8 cellular contexts compared by ENCODE assay signal in the genomic region with DNA sequence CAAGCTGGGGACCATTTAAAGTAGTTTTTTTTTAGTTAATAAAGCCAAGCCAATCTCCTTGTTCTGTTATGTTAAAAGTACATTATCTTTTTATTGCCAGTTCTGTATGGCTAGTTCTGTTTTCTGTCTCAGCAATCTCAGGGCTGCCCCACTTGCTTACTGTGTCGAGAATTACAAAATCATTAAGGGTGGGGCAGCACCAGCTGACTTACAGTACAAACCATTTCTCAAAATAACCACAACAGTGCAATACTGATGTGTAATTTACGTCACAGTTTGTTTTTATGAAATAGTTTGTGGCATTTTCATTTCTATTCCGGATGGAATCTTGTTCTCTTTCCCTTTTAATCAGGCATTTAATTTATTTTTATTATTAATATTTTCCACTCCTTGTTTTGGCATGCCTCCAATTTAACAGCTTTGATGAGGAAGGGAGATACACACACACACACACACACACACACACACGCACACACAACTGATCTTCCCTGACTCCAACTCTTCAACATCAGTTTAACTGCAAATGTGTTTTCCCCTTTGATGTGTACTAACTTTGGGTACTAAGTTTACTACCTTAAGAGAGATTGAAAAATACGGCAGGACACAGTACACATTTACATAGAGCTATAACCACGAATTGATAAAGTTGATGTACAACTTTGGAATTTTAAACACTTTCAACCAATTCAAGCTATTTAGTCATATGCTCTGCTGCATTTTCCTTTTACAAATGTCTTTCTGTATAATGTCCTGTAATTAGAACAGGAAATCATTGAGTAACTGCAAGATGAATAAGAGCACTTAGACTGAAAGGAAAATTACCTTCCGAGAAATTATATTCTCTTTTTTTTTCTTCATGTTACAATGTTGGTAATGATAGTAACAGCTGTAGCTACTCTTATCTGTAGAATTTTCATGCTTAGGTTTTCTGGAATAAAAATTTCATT.
DNase-seq lines count a peak whose midpoint lies in the region; ATAC-seq and TF ChIP-seq lines count a peak whose summit lies in the region.

No MANE protein-coding gene starts in this region.

- intact Hi-C loops in CD14-positive monocyte (cut with micrococcal nuclease): loop anchor here (2.0 to 10.0 kb wide), 3 partner anchors 48 to 91 kb away; partner anchors contain the start of gene ARID5B (in 1 of the 2)
- intact Hi-C loops in activated naive CD4-positive, alpha-beta T cell treated with anti-CD3 and anti-CD28 coated beads for 36 hours (cut with micrococcal nuclease): loop anchor here (1.0 to 5.0 kb wide), 16 partner anchors 9 to 823 kb away; partner anchors contain the start of gene EGR2

- peak overlapping the region; percentile 64 to 74 for H3K27ac ChIP-seq in right atrium auricular region

- peak overlapping the region; percentile 92 to 100 (median 99) for H3K27ac Mint-ChIP-seq in CD14-positive monocyte
- H3K27ac Mint-ChIP-seq in activated naive CD4-positive, alpha-beta T cell treated with anti-CD3 and anti-CD28 coated beads for 36 hours: peak overlapping the region; percentile 96

- peaks cover 0 to 7% (median 0%) of the 10 kb centered on the region in 3 donors for H3K27me3 Mint-ChIP-seq in CD14-positive monocyte (ENCODE audit: low read depth in 3 of 3)
- no peaks in the 10 kb centered on the region for H3K27me3 Mint-ChIP-seq in activated naive CD4-positive, alpha-beta T cell treated with anti-CD3 and anti-CD28 coated beads for 36 hours (ENCODE audit: low read depth)

- no peaks in the 10 kb centered on the region for H3K9me3 Mint-ChIP-seq in CD14-positive monocyte
- H3K9me3 Mint-ChIP-seq in activated naive CD4-positive, alpha-beta T cell treated with anti-CD3 and anti-CD28 coated beads for 36 hours: no peaks in the 10 kb centered on the region

- H3K4me3 ChIP-seq in HAP-1 (no peak overlapping the region), right atrium auricular region (peak overlapping the region in 1 of 2 donors; percentile 12)

- H3K27me3 ChIP-seq in HAP-1 (ENCODE audit: low read depth) (no peaks in the 10 kb centered on the region), right atrium auricular region (no peaks in the 10 kb centered on the region)

- H3K9me3 ChIP-seq in HAP-1 (no peaks in the 10 kb centered on the region), right atrium auricular region (no peaks in the 10 kb centered on the region)

- TF ChIP-seq CTCF in CD14-positive monocyte (IDR thresholded peaks at IDR 0.05) (no peak), right atrium auricular region (IDR thresholded peaks at IDR 0.05) (no peak)

- H3K4me1 ChIP-seq in HAP-1: peaks cover 44% of the 10 kb centered on the region
- H3K4me1 ChIP-seq in right atrium auricular region: peaks cover 0 to 34% of the 10 kb centered on the region in 2 donors

- peaks cover 0 to 5% of the 10 kb centered on the region in 2 donors for H3K36me3 Mint-ChIP-seq in CD14-positive monocyte
- H3K36me3 Mint-ChIP-seq in activated naive CD4-positive, alpha-beta T cell treated with anti-CD3 and anti-CD28 coated beads for 36 hours (ENCODE audit: low read depth): peaks cover 54% of the 10 kb centered on the region

- CTCF ChIA-PET in activated naive CD4-positive, alpha-beta T cell treated with anti-CD3 and anti-CD28 coated beads for 36 hours (lab: Charles Lee): interaction anchor here (0.6 to 2.5 kb wide), 23 partner anchors 9 to 250 kb away, joined by 3 to 12 read pairs (median 4); no protein-coding TSS in a partner anchor

- no peak for ATAC-seq in HG03108 (IDR thresholded peaks at IDR 0.05; ENCODE audit: unreplicated experiment)

- in situ Hi-C loops in HAP-1 (cut with MboI; ENCODE audit: low sequenced_read_pairs): no loop called here

- DNase-seq in CD14-positive monocyte (ENCODE audit: low spot score) (peak; percentile 87), HAP-1 (ENCODE audit: low spot score in 2 of 2) (peak; percentile 43 to 66), NOMO-1 treated with dmso at 0.1 percent for 144 hours (lab: John Stamatoyannopoulos, UW; ENCODE audit: unreplicated experiment) (peak; percentile 76), right atrium auricular region (ENCODE audit: low spot score) (peak; percentile 87), NCI-H187 (lab: John Stamatoyannopoulos, UW) (no peak)
- DNase-seq in activated naive CD4-positive, alpha-beta T cell treated with anti-CD3 and anti-CD28 coated beads for 36 hours: peak; percentile 84
- peak; percentile 37 for DNase-seq in stimulated activated CD4-positive, alpha-beta T cell treated with anti-CD3 and anti-CD28 coated beads, Interleukin-4, amount 100 ng/mL, for 1 hour

- H3K4me3 Mint-ChIP-seq in CD14-positive monocyte: peak overlapping the region; percentile 14 to 77
- peak overlapping the region; percentile 47 for H3K4me3 Mint-ChIP-seq in activated naive CD4-positive, alpha-beta T cell treated with anti-CD3 and anti-CD28 coated beads for 36 hours

- peaks cover 42% of the 10 kb centered on the region for H3K4me1 Mint-ChIP-seq in CD14-positive monocyte
- H3K4me1 Mint-ChIP-seq in activated naive CD4-positive, alpha-beta T cell treated with anti-CD3 and anti-CD28 coated beads for 36 hours (ENCODE audit: low read depth): peaks cover 85% of the 10 kb centered on the region

- H3K36me3 ChIP-seq in HAP-1 (replicated peaks) (no peaks in the 10 kb centered on the region), right atrium auricular region (no peaks in the 10 kb centered on the region)

Comparison
In these comparisons a context has a peak if more than half of its experiments do, and no peak if none do; other contexts are left out.
1. DNase-seq: peak in CD14-positive monocyte (single experiment), HAP-1 (2 of 2), NOMO-1 treated with dmso at 0.1 percent for 144 hours (single experiment), activated naive CD4-positive, alpha-beta T cell treated with anti-CD3 and anti-CD28 coated beads for 36 hours (single experiment), right atrium auricular region (single experiment) and stimulated activated CD4-positive, alpha-beta T cell treated with anti-CD3 and anti-CD28 coated beads, Interleukin-4, amount 100 ng/mL, for 1 hour (single experiment); none in NCI-H187 (0 of 2).